Comparison of ENCODE assay signal across 1 cellular context in genomic region chr17:6470146-6470718, GRCh38.
TF ChIP-seq lines count a peak whose summit lies in the region.

No MANE protein-coding gene starts in this region.

TF ChIP-seq in H1, 55 proteins besides CTCF, POLR2A, EP300 and RAD21:
- no peak for TF ChIP-seq SIN3A (conservative IDR thresholded peaks at IDR 0.05 in 1 of 2, IDR thresholded peaks at IDR 0.05 in 1 of 2; ENCODE audit: low read depth in 1 of 2, low read length in 2 of 2)
